ENCODE assay signal across 8 cellular contexts in the genomic region with DNA sequence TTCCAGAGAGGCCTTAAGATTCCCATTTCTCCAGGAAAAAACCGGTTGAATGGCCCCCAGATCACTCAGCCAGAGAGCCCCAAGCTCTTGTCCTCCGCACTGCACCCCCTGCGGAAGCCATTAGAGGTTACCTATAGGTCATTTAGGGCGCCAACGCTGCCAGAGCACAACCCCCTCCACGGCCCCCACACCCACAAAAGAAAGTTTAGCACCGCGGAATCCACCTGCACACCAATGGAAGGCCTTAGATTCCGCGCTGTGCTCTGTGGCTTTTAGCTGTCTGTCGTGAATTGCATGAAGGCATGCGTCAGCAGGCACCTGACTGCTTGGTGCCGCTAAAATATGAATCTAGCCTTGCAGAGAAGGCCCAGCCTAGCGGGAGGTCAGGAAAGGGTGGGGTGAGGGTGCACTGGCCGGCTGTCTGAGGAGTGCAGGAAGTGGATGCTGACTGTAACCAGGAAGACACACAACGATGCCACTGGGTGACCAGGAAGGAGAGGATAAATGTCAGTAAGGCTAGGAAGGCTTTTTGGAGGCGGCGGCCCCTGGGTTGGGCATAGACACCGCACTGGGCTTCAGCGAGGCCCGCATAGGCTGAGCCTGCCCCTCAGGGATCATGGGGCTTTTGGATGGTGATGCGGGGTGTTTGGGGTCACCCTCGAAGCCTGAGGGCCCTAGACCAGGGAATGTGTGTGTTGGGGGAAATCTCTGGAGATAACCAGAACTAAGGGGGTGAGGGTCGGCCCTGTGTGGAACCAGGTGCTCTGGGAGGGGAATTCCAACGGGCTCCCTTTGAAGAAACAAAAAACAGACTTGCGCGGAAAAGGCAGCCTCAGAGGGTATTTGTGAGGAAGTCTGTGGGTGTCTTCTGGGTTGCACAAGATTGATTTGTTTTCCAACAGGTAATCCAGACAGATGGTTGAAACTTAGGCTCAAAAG. TPM values are rescaled to one million over a fixed set of nuclear protein-coding genes. Genes with fewer than 3 reads are reported as not detected.
A peak's percentile ranks its signal among the peaks of the same experiment; 100 is the strongest.
DNase-seq lines count a peak whose midpoint lies in the region; ATAC-seq and TF ChIP-seq lines count a peak whose summit lies in the region.

No MANE protein-coding gene starts in this region.

- H3K9me3 ChIP-seq in colonic mucosa = no peaks in the 10 kb centered on the region
- no peaks in the 10 kb centered on the region for H3K9me3 ChIP-seq in parathyroid adenoma (ENCODE audit: control insufficient read depth, low read length)
- H3K9me3 ChIP-seq in vagina = no peaks in the 10 kb centered on the region

- peaks cover 33% of the 10 kb centered on the region for H3K4me1 Mint-ChIP-seq in WTC11

- H3K9ac ChIP-seq in colonic mucosa (ENCODE audit: low read depth in 2 of 2, low read length in 2 of 2) (peak overlapping the region in 1 of 2 donors; percentile 63), parathyroid adenoma (no peak overlapping the region)

- intact Hi-C loops in colonic mucosa (cut with DNase I) = no loop called here
- intact Hi-C loops in vagina (cut with DNase I) = no loop called here

- 0 out of 2 replicates have a peak overlapping the region, but pooled peaks have one; percentile 6 for H3K27ac Mint-ChIP-seq in WTC11

- POLR2A ChIA-PET in WTC11 (lab: Charles Lee) = interaction anchor here (1.0 to 1.3 kb wide), 2 partner anchors 30 to 58 kb away, joined by 3 to 5 read pairs; no protein-coding TSS in a partner anchor

- H3K4me3 ChIP-seq in colonic mucosa = peak overlapping the region; percentile 69
- peak overlapping the region; percentile 49 for H3K4me3 ChIP-seq in parathyroid adenoma (ENCODE audit: low read depth, low read length)
- peak overlapping the region in 1 of 2 donors; percentile 46 for H3K4me3 ChIP-seq in vagina

- TF ChIP-seq CTCF in WTC11 (IDR thresholded peaks at IDR 0.05) (no peak), colonic mucosa (IDR thresholded peaks at IDR 0.05) (no peak), parathyroid adenoma (IDR thresholded peaks at IDR 0.05) (no peak), vagina (IDR thresholded peaks at IDR 0.05) (no peak)

- peaks cover 11% of the 10 kb centered on the region for H3K9me3 Mint-ChIP-seq in WTC11

- H3K79me2 ChIP-seq in parathyroid adenoma = peaks cover 12% of the 10 kb centered on the region

- H3K27me3 ChIP-seq in colonic mucosa (no peaks in the 10 kb centered on the region), parathyroid adenoma (ENCODE audit: control insufficient read depth, insufficient read depth, low read length) (no peaks in the 10 kb centered on the region), vagina (no peaks in the 10 kb centered on the region)

- H3K27ac ChIP-seq in colonic mucosa (peak overlapping the region; percentile 65), parathyroid adenoma (peak overlapping the region; percentile 22), vagina (peak overlapping the region; percentile 18)

- no peaks in the 10 kb centered on the region for H3K36me3 Mint-ChIP-seq in WTC11

- no peaks in the 10 kb centered on the region for H3K36me3 ChIP-seq in colonic mucosa
- H3K36me3 ChIP-seq in parathyroid adenoma (ENCODE audit: control insufficient read depth, insufficient read depth, low read length) = no peaks in the 10 kb centered on the region
- H3K36me3 ChIP-seq in vagina = no peaks in the 10 kb centered on the region

- DNase-seq in DMS53 treated with DMSO at 0.1 percent for 48 hours (lab: John Stamatoyannopoulos, UW; ENCODE audit: unreplicated experiment) = peak; percentile 3
- DNase-seq in WTC11 (ENCODE audit: low spot score) = peak; percentile 24
- peak; percentile 42 for DNase-seq in colonic mucosa
- no peak for DNase-seq in vagina (ENCODE audit: extremely low spot score in 2 of 2)

- H3K4me2 ChIP-seq in parathyroid adenoma (ENCODE audit: low read length) = peak overlapping the region; percentile 75

- ATAC-seq in HG03108 (IDR thresholded peaks at IDR 0.05; ENCODE audit: unreplicated experiment) = peak; percentile 28
- peak; percentile 8 for ATAC-seq in WTC11
- ATAC-seq in GM19467 (IDR thresholded peaks at IDR 0.05; ENCODE audit: unreplicated experiment) = no peak
- no peak for ATAC-seq in GM21786 (IDR thresholded peaks at IDR 0.05; ENCODE audit: unreplicated experiment)

- H2AFZ ChIP-seq in parathyroid adenoma = peak overlapping the region; percentile 99

- TF ChIP-seq POLR2A in vagina (IDR thresholded peaks at IDR 0.05) = no peak

- peaks cover 3% of the 10 kb centered on the region for H3K4me1 ChIP-seq in colonic mucosa
- H3K4me1 ChIP-seq in parathyroid adenoma = no peaks in the 10 kb centered on the region
- peaks cover 8% of the 10 kb centered on the region for H3K4me1 ChIP-seq in vagina

- CTCF ChIA-PET in WTC11 (lab: Charles Lee) = interaction anchor here (0.6 to 7.1 kb wide), 7 partner anchors 31 to 227 kb away, joined by 3 to 41 read pairs (median 3); no protein-coding TSS in a partner anchor

- peak overlapping the region; percentile 73 for H3K4me3 Mint-ChIP-seq in WTC11

- peaks cover 6% of the 10 kb centered on the region for H3K27me3 Mint-ChIP-seq in WTC11 (ENCODE audit: low read depth)

TF ChIP-seq in WTC11, 78 proteins besides CTCF, POLR2A, EP300 and RAD21:
- TF ChIP-seq, protein P1, sequence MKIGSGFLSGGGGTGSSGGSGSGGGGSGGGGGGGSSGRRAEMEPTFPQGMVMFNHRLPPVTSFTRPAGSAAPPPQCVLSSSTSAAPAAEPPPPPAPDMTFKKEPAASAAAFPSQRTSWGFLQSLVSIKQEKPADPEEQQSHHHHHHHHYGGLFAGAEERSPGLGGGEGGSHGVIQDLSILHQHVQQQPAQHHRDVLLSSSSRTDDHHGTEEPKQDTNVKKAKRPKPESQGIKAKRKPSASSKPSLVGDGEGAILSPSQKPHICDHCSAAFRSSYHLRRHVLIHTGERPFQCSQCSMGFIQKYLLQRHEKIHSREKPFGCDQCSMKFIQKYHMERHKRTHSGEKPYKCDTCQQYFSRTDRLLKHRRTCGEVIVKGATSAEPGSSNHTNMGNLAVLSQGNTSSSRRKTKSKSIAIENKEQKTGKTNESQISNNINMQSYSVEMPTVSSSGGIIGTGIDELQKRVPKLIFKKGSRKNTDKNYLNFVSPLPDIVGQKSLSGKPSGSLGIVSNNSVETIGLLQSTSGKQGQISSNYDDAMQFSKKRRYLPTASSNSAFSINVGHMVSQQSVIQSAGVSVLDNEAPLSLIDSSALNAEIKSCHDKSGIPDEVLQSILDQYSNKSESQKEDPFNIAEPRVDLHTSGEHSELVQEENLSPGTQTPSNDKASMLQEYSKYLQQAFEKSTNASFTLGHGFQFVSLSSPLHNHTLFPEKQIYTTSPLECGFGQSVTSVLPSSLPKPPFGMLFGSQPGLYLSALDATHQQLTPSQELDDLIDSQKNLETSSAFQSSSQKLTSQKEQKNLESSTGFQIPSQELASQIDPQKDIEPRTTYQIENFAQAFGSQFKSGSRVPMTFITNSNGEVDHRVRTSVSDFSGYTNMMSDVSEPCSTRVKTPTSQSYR (CRISPR knock-in tag; IDR thresholded peaks at IDR 0.05) = no peak
- TF ChIP-seq SMAD4 (CRISPR knock-in tag; IDR thresholded peaks at IDR 0.05) (no peak), ETV6 (CRISPR knock-in tag; IDR thresholded peaks at IDR 0.05) (0 out of 2 replicates have a peak, but pooled peaks have one; percentile 30), ZNF121 (CRISPR knock-in tag; IDR thresholded peaks at IDR 0.05) (peak; percentile 66; the same call in 1 of the 2 replicates)

RNA-seq across cellular contexts. Expression of a gene that starts 1.0 kb away (rescaled TPM):
- 59.2 to 69.9 TPM (median 69.8 TPM) in 3 replicates for total RNA-seq in WTC11 (2021)
- 10 to 100 TPM in 1 of 2 donors, 1 to 10 TPM in 1; 7.5 to 23.8 TPM for total RNA-seq in colonic mucosa
- 10.1 TPM for total RNA-seq in vagina

RNA-seq across cellular contexts. Expression of a gene that starts 59.0 kb away (rescaled TPM):
- total RNA-seq in WTC11 (2021) = 11.5 to 12.5 TPM (median 12.0 TPM) in 3 replicates
- total RNA-seq in colonic mucosa = 10 to 100 TPM; 24.0 to 36.1 TPM
- 12.0 TPM for total RNA-seq in vagina

Comparison
In these comparisons a context has a peak if more than half of its experiments do, and no peak if none do; other contexts are left out.
1. DNase-seq: peak in DMS53 treated with DMSO at 0.1 percent for 48 hours (single experiment), WTC11 (single experiment) and colonic mucosa (single experiment); none in vagina (0 of 2).
2. ATAC-seq: peak in HG03108 (single experiment) and WTC11 (single experiment); none in GM19467 (single experiment) and GM21786 (single experiment).
3. Peak in every context shown above with its lines, with median percentiles within 50 percentile points of each other: H3K27ac ChIP-seq.